Comparison of ENCODE assay signal across 1 cellular context in the genomic region with DNA sequence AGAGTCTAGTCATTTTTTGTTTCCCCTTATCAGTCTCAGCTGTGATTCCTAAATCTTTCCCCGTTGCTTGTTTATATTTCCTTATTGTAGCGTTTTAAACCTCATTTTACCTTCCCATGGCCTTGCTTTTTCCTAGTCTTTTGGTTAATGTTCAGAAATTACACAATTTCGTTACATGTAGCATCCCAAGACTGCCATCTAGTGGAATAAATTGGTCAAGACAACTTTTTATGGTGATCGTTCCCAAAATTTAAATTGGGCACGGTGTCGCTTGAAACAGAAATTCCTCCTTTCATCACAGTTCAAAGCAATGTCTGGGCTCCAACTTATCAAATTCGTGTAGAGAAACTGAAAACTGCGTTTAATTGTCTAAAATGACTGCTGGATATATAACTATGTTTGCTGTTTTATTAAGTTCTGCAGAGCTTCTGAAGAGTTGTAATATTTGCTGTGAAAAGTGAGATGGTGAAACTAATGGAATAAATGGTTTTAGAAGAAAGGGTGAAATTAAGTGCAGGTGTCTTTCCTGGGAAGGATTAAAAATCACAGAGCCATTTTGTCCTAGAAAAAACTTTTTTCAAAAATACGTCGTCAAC.
TF ChIP-seq lines count a peak whose summit lies in the region.

No MANE protein-coding gene starts in this region.

TF ChIP-seq in K562, 482 proteins besides CTCF, POLR2A, EP300 and RAD21 (continued from another document):
- TF ChIP-seq TSC22D4 (tag; IDR thresholded peaks at IDR 0.05), result no peak
- TF ChIP-seq, protein P1, sequence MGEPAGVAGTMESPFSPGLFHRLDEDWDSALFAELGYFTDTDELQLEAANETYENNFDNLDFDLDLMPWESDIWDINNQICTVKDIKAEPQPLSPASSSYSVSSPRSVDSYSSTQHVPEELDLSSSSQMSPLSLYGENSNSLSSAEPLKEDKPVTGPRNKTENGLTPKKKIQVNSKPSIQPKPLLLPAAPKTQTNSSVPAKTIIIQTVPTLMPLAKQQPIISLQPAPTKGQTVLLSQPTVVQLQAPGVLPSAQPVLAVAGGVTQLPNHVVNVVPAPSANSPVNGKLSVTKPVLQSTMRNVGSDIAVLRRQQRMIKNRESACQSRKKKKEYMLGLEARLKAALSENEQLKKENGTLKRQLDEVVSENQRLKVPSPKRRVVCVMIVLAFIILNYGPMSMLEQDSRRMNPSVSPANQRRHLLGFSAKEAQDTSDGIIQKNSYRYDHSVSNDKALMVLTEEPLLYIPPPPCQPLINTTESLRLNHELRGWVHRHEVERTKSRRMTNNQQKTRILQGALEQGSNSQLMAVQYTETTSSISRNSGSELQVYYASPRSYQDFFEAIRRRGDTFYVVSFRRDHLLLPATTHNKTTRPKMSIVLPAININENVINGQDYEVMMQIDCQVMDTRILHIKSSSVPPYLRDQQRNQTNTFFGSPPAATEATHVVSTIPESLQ (CRISPR knock-in tag; IDR thresholded peaks at IDR 0.05), result no peak
- TF ChIP-seq, protein P2, sequence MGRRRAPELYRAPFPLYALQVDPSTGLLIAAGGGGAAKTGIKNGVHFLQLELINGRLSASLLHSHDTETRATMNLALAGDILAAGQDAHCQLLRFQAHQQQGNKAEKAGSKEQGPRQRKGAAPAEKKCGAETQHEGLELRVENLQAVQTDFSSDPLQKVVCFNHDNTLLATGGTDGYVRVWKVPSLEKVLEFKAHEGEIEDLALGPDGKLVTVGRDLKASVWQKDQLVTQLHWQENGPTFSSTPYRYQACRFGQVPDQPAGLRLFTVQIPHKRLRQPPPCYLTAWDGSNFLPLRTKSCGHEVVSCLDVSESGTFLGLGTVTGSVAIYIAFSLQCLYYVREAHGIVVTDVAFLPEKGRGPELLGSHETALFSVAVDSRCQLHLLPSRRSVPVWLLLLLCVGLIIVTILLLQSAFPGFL (CRISPR knock-in tag; IDR thresholded peaks at IDR 0.05), result no peak
- no peak for TF ChIP-seq ZNF134 (CRISPR knock-in tag; conservative IDR thresholded peaks at IDR 0.05)
- TF ChIP-seq SIX5 (IDR thresholded peaks at IDR 0.05; ENCODE audit: borderline replicate concordance in 1 of 2, insufficient read depth in 1 of 2, low read depth in 1 of 2, low read length in 2 of 2), result no peak
- no peak for TF ChIP-seq CBX1 (IDR thresholded peaks at IDR 0.05; ENCODE audit: low read depth)
- no peak for TF ChIP-seq ZC3H4 (CRISPR knock-in tag; IDR thresholded peaks at IDR 0.05; ENCODE audit: borderline replicate concordance)
- TF ChIP-seq TOE1 (IDR thresholded peaks at IDR 0.05; ENCODE audit: borderline replicate concordance), result no peak
- TF ChIP-seq TOE1 (CRISPR knock-in tag; IDR thresholded peaks at IDR 0.05; ENCODE audit: borderline replicate concordance, low read depth), result no peak
- no peak for TF ChIP-seq TCF7 (IDR thresholded peaks at IDR 0.05; ENCODE audit: borderline replicate concordance)
- TF ChIP-seq ETV1 (tag; conservative IDR thresholded peaks at IDR 0.05; ENCODE audit: low read depth), result no peak
- TF ChIP-seq, protein P3, sequence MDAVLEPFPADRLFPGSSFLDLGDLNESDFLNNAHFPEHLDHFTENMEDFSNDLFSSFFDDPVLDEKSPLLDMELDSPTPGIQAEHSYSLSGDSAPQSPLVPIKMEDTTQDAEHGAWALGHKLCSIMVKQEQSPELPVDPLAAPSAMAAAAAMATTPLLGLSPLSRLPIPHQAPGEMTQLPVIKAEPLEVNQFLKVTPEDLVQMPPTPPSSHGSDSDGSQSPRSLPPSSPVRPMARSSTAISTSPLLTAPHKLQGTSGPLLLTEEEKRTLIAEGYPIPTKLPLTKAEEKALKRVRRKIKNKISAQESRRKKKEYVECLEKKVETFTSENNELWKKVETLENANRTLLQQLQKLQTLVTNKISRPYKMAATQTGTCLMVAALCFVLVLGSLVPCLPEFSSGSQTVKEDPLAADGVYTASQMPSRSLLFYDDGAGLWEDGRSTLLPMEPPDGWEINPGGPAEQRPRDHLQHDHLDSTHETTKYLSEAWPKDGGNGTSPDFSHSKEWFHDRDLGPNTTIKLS (IDR thresholded peaks at IDR 0.05; ENCODE audit: borderline replicate concordance, low read depth), result no peak
- no peak for TF ChIP-seq FOXK1 (CRISPR knock-in tag; IDR thresholded peaks at IDR 0.05; ENCODE audit: borderline replicate concordance)
- TF ChIP-seq ATF7 (IDR thresholded peaks at IDR 0.05), result no peak
- TF ChIP-seq CEBPB (tag; IDR thresholded peaks at IDR 0.05), result peak; percentile 91
- no peak for TF ChIP-seq POLR2G (IDR thresholded peaks at IDR 0.05; ENCODE audit: low read depth, low read length)
- TF ChIP-seq CEBPG (CRISPR knock-in tag; IDR thresholded peaks at IDR 0.05), result no peak; the same call in 1 of the 2 replicates
- peak; percentile 74 to 90 for TF ChIP-seq CEBPG (tag; conservative IDR thresholded peaks at IDR 0.05 in 1 of 2, IDR thresholded peaks at IDR 0.05 in 1 of 2)
- TF ChIP-seq HNRNPUL1 (IDR thresholded peaks at IDR 0.05; ENCODE audit: low read length), result no peak
- TF ChIP-seq, protein P4, sequence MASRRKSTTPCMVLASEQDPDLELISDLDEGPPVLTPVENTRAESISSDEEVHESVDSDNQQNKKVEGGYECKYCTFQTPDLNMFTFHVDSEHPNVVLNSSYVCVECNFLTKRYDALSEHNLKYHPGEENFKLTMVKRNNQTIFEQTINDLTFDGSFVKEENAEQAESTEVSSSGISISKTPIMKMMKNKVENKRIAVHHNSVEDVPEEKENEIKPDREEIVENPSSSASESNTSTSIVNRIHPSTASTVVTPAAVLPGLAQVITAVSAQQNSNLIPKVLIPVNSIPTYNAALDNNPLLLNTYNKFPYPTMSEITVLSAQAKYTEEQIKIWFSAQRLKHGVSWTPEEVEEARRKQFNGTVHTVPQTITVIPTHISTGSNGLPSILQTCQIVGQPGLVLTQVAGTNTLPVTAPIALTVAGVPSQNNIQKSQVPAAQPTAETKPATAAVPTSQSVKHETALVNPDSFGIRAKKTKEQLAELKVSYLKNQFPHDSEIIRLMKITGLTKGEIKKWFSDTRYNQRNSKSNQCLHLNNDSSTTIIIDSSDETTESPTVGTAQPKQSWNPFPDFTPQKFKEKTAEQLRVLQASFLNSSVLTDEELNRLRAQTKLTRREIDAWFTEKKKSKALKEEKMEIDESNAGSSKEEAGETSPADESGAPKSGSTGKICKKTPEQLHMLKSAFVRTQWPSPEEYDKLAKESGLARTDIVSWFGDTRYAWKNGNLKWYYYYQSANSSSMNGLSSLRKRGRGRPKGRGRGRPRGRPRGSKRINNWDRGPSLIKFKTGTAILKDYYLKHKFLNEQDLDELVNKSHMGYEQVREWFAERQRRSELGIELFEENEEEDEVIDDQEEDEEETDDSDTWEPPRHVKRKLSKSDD (conservative IDR thresholded peaks at IDR 0.05; ENCODE audit: low read length), result no peak
- TF ChIP-seq, protein P5, sequence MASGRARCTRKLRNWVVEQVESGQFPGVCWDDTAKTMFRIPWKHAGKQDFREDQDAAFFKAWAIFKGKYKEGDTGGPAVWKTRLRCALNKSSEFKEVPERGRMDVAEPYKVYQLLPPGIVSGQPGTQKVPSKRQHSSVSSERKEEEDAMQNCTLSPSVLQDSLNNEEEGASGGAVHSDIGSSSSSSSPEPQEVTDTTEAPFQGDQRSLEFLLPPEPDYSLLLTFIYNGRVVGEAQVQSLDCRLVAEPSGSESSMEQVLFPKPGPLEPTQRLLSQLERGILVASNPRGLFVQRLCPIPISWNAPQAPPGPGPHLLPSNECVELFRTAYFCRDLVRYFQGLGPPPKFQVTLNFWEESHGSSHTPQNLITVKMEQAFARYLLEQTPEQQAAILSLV (tag; IDR thresholded peaks at IDR 0.05), result no peak
- 0 out of 2 replicates have a peak, but pooled peaks have one; percentile 34 for TF ChIP-seq SMC3 (conservative IDR thresholded peaks at IDR 0.05; ENCODE audit: insufficient read depth, low read depth, low read length)
- TF ChIP-seq CCNT2 (IDR thresholded peaks at IDR 0.05; ENCODE audit: borderline replicate concordance, extremely low read depth, insufficient read length, low read depth, low read length), result no peak
- TF ChIP-seq, protein P6, sequence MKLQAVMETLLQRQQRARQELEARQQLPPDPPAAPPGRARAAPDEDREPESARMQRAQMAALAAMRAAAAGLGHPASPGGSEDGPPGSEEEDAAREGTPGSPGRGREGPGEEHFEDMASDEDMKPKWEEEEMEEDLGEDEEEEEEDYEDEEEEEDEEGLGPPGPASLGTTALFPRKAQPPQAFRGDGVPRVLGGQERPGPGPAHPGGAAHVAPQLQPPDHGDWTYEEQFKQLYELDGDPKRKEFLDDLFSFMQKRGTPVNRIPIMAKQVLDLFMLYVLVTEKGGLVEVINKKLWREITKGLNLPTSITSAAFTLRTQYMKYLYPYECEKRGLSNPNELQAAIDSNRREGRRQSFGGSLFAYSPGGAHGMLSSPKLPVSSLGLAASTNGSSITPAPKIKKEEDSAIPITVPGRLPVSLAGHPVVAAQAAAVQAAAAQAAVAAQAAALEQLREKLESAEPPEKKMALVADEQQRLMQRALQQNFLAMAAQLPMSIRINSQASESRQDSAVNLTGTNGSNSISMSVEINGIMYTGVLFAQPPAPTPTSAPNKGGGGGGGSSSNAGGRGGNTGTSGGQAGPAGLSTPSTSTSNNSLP (IDR thresholded peaks at IDR 0.05; ENCODE audit: borderline replicate concordance, low read depth, low read length), result peak; percentile 40; the same call in 1 of the 2 replicates
